ENCODE assay signal across 10 cellular contexts in the genomic region with DNA sequence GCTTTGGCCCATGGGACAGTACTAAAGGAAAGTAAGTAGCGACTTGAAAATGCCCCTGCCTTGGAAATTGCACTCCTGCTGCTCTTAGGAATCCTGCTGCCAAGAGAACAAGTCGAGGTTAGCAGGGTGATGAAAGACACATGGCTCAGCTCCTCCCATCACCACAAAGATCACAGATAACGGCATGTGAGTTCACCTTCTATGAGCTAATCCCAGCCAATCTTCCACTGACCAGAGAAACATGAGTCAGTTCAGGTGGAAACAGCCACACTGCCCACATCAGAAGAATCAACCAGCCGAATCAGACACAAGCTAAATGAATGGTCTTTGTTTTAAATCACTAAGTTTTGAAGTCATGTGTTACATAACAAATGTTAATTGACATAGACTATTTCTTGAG.
A peak's percentile ranks its signal among the peaks of the same experiment; 100 is the strongest.
DNase-seq lines count a peak whose midpoint lies in the region; ATAC-seq, FAIRE-seq and TF ChIP-seq lines count a peak whose summit lies in the region.
"Had no signal": no experiment of that assay in that cellular context is flagged by ENCODE, and none has a peak within 500 bp of the region (broad histone marks: within the 10 kb centered on the region; RNA-seq: fewer than 3 reads in every experiment).

No MANE protein-coding gene starts in this region.

- no peak overlapping the region for H3K27ac Mint-ChIP-seq in stimulated activated memory B cell treated with anti-CD40 and anti-IgM and Interleukin-4, amounts not matched to agents 10 μg/mL and 1 μg/mL and 100 μg/mL, for 72 hours

- intact Hi-C loops in right cardiac atrium (cut with DNase I): no loop called here

- H2BK12ac ChIP-seq in neuronal stem cell (ENCODE audit: low read length): no peak overlapping the region

- TF ChIP-seq RAD21 in SK-N-SH (IDR thresholded peaks at IDR 0.05; ENCODE audit: low read length): no peak; the same call in 1 of the 2 replicates

- H3K27me3 ChIP-seq in SK-N-SH (ENCODE audit: insufficient read depth) (no peaks in the 10 kb centered on the region), right cardiac atrium (ENCODE audit: control insufficient read depth, insufficient read depth) (no peaks in the 10 kb centered on the region), neuronal stem cell (ENCODE audit: control insufficient read depth in 3 of 3, insufficient read depth in 3 of 3, low read depth in 1 of 3, low read length in 3 of 3) (no peaks in the 10 kb centered on the region)

- H2BK5ac ChIP-seq in neuronal stem cell (ENCODE audit: low read length): no peak overlapping the region

- H3K14ac ChIP-seq in neuronal stem cell (ENCODE audit: low read length): no peak overlapping the region

- no peak for TF ChIP-seq CTCF in SK-N-SH (IDR thresholded peaks at IDR 0.05)
- no peak for TF ChIP-seq CTCF in D721Med (IDR thresholded peaks at IDR 0.05; ENCODE audit: insufficient read depth, missing control alignments)

- no peaks in the 10 kb centered on the region for H3K4me1 Mint-ChIP-seq in stimulated activated memory B cell treated with anti-CD40 and anti-IgM and Interleukin-4, amounts not matched to agents 10 μg/mL and 1 μg/mL and 100 μg/mL, for 72 hours
- H3K4me1 Mint-ChIP-seq: CD8-positive, alpha-beta memory T cell had no signal

- H2BK15ac ChIP-seq in neuronal stem cell (ENCODE audit: low read length): no peak overlapping the region

- no peak overlapping the region for H3K23ac ChIP-seq in neuronal stem cell (ENCODE audit: low read depth, low read length, poor library complexity)

- no peak overlapping the region for H3K4ac ChIP-seq in neuronal stem cell (ENCODE audit: low read length)

- CTCF ChIA-PET in SK-N-SH (lab: Yijun Ruan, JAX): interaction anchor here (0.9 kb wide), 1 partner anchor 563 kb away, joined by 3 read pairs; no protein-coding TSS in a partner anchor

- H3K4me3 Mint-ChIP-seq in stimulated activated memory B cell treated with anti-CD40 and anti-IgM and Interleukin-4, amounts not matched to agents 10 μg/mL and 1 μg/mL and 100 μg/mL, for 72 hours: no peak overlapping the region
- H3K4me3 Mint-ChIP-seq: CD8-positive, alpha-beta memory T cell had no signal

- H3F3A ChIP-seq in SK-N-SH (replicated peaks; ENCODE audit: insufficient read depth): no peaks in the 10 kb centered on the region

- no peak overlapping the region for H4K8ac ChIP-seq in neuronal stem cell (ENCODE audit: low read depth, low read length)

- H3K79me2 ChIP-seq in SK-N-SH (ENCODE audit: insufficient read depth): no peaks in the 10 kb centered on the region

- H3K27me3 Mint-ChIP-seq in stimulated activated memory B cell treated with anti-CD40 and anti-IgM and Interleukin-4, amounts not matched to agents 10 μg/mL and 1 μg/mL and 100 μg/mL, for 72 hours: no peaks in the 10 kb centered on the region

- no peak overlapping the region for H3K18ac ChIP-seq in neuronal stem cell (ENCODE audit: low read length)

- no peak overlapping the region for H3K4me3 ChIP-seq in SK-N-SH (ENCODE audit: low read depth in 2 of 2, low read length in 1 of 2)
- H3K4me3 ChIP-seq in right cardiac atrium (ENCODE audit: low read length): no peak overlapping the region
- H3K4me3 ChIP-seq in neuronal stem cell (ENCODE audit: low read length in 2 of 2): no peak overlapping the region

- H3K36me3 ChIP-seq in SK-N-SH (replicated peaks in 1 of 2; ENCODE audit: control insufficient read depth in 1 of 2, insufficient read depth in 2 of 2, low read length in 1 of 2): no peaks in the 10 kb centered on the region
- H3K36me3 ChIP-seq in neuronal stem cell (replicated peaks in 1 of 2; ENCODE audit: control insufficient read depth in 2 of 2, insufficient read depth in 2 of 2, low read length in 2 of 2): no peaks in the 10 kb centered on the region

- H3K27ac ChIP-seq in SK-N-SH (ENCODE audit: low read depth in 2 of 2, low read length in 1 of 2): no peak overlapping the region
- H3K27ac ChIP-seq in right cardiac atrium (ENCODE audit: low read length): no peak overlapping the region
- H3K27ac ChIP-seq in neuronal stem cell (replicated peaks; ENCODE audit: low read length): no peak overlapping the region

- FAIRE-seq in D721Med (lab: Jason Lieb, UNC): no peak
- FAIRE-seq: colon had no signal

- no peaks in the 10 kb centered on the region for H3K79me1 ChIP-seq in neuronal stem cell (ENCODE audit: low read depth, low read length)

- H3K9me3 ChIP-seq in SK-N-SH (no peaks in the 10 kb centered on the region), right cardiac atrium (ENCODE audit: control insufficient read depth, low read length) (no peaks in the 10 kb centered on the region), neuronal stem cell (replicated peaks in 1 of 2; ENCODE audit: control insufficient read depth in 2 of 2, insufficient read depth in 1 of 2, low read depth in 1 of 2, low read length in 2 of 2) (no peaks in the 10 kb centered on the region)

- no peaks in the 10 kb centered on the region for H3K36me3 Mint-ChIP-seq in stimulated activated memory B cell treated with anti-CD40 and anti-IgM and Interleukin-4, amounts not matched to agents 10 μg/mL and 1 μg/mL and 100 μg/mL, for 72 hours

- no peak overlapping the region for H3K9ac ChIP-seq in SK-N-SH
- no peak overlapping the region for H3K9ac ChIP-seq in neuronal stem cell (ENCODE audit: low read depth, low read length, poor library complexity)

- WGBS in SK-N-SH (ENCODE audit: low lambda C conversion rate): 32% methylated on average over 4 of the region's 4 CpGs
- 54% methylated on average over 4 of the region's 4 CpGs for WGBS in right cardiac atrium
- no CpG with 5 or more reads among the region's 4 CpGs for WGBS in neuronal stem cell (ENCODE audit: extremely low coverage in 2 of 2, insufficient read length in 2 of 2, insufficient replicate concordance in 1 of 2), 2 donors

- ATAC-seq in GM19468 (IDR thresholded peaks at IDR 0.05; ENCODE audit: extremely low read depth, unreplicated experiment): peak; percentile 23
- ATAC-seq in right cardiac atrium: peak; percentile 29 to 51
- no peak for ATAC-seq in HG03175 (IDR thresholded peaks at IDR 0.05; ENCODE audit: unreplicated experiment)
- ATAC-seq in stimulated activated memory B cell treated with anti-CD40 and anti-IgM and Interleukin-4, amounts not matched to agents 10 μg/mL and 1 μg/mL and 100 μg/mL, for 72 hours: no peak

- H4K91ac ChIP-seq in neuronal stem cell (ENCODE audit: low read depth, low read length, poor library complexity): no peak overlapping the region

- H4K20me1 ChIP-seq in SK-N-SH (ENCODE audit: insufficient read depth): no peaks in the 10 kb centered on the region

- H3K9me3 Mint-ChIP-seq in stimulated activated memory B cell treated with anti-CD40 and anti-IgM and Interleukin-4, amounts not matched to agents 10 μg/mL and 1 μg/mL and 100 μg/mL, for 72 hours: no peaks in the 10 kb centered on the region

- H3K4me2 ChIP-seq in SK-N-SH (no peak overlapping the region), neuronal stem cell (ENCODE audit: insufficient read depth, low read length, poor library complexity, severe bottlenecking) (no peak overlapping the region)

- DNase-seq in A172 (ENCODE audit: low spot score): peak; percentile 78
- DNase-seq in SK-N-SH: peak; percentile 42
- no peak for DNase-seq in right cardiac atrium
- no peak for DNase-seq in neuronal stem cell (ENCODE audit: low spot score)
- DNase-seq in D721Med (ENCODE audit: insufficient read length, low spot score): no peak
- DNase-seq: CD8-positive, alpha-beta memory T cell had no signal

- no peak overlapping the region for H2BK120ac ChIP-seq in neuronal stem cell (ENCODE audit: low read depth, low read length)

- no peak overlapping the region for H2AFZ ChIP-seq in SK-N-SH (ENCODE audit: low read depth)
- H2AFZ ChIP-seq in neuronal stem cell (ENCODE audit: low read length): no peak overlapping the region

- POLR2A ChIA-PET in SK-N-SH (lab: Yijun Ruan, JAX): no interaction called here

- H3K9me2 ChIP-seq in SK-N-SH: no peaks in the 10 kb centered on the region

- no peak overlapping the region for H2AK5ac ChIP-seq in neuronal stem cell (ENCODE audit: low read depth, low read length)

- no peak for TF ChIP-seq EP300 in SK-N-SH (IDR thresholded peaks at IDR 0.05; ENCODE audit: borderline replicate concordance in 1 of 2, low read depth in 1 of 2, low read length in 1 of 2)

- H3K4me1 ChIP-seq in SK-N-SH (ENCODE audit: control insufficient read depth in 1 of 2, insufficient read depth in 2 of 2, low read depth in 1 of 2, low read length in 1 of 2) (peaks cover 0 to 4% of the 10 kb centered on the region in 2 experiments; a peak in 1 of 4 replicates), right cardiac atrium (ENCODE audit: control insufficient read depth, insufficient read depth, low read length) (peaks cover 3% of the 10 kb centered on the region), neuronal stem cell (ENCODE audit: control insufficient read depth in 2 of 2, insufficient read depth in 1 of 2, low read depth in 1 of 2, low read length in 2 of 2) (peaks cover 2 to 6% of the 10 kb centered on the region in 2 donors)

TF ChIP-seq in SK-N-SH, 30 proteins besides CTCF, POLR2A, EP300 and RAD21:
- TF ChIP-seq JUND (IDR thresholded peaks at IDR 0.05) (no peak), GATA2 (CRISPR knock-in tag; IDR thresholded peaks at IDR 0.05) (peak; percentile 89), FOSL2 (IDR thresholded peaks at IDR 0.05; ENCODE audit: borderline replicate concordance, low read depth) (no peak), FOXM1 (IDR thresholded peaks at IDR 0.05; ENCODE audit: low read depth) (no peak), FOXJ3 (CRISPR knock-in tag; IDR thresholded peaks at IDR 0.05) (0 out of 2 replicates have a peak, but pooled peaks have one; percentile 20)

Comparison
In these comparisons a context has a peak if more than half of its experiments do, and no peak if none do; other contexts are left out.
1. DNase-seq: peak in A172 (single experiment) and SK-N-SH (single experiment); none in right cardiac atrium (0 of 3), neuronal stem cell (single experiment) and D721Med (single experiment).
2. ATAC-seq: peak in GM19468 (single experiment) and right cardiac atrium (2 of 2); none in HG03175 (single experiment) and stimulated activated memory B cell treated with anti-CD40 and anti-IgM and Interleukin-4, amounts not matched to agents 10 μg/mL and 1 μg/mL and 100 μg/mL, for 72 hours (single experiment).